In the genomic region with DNA sequence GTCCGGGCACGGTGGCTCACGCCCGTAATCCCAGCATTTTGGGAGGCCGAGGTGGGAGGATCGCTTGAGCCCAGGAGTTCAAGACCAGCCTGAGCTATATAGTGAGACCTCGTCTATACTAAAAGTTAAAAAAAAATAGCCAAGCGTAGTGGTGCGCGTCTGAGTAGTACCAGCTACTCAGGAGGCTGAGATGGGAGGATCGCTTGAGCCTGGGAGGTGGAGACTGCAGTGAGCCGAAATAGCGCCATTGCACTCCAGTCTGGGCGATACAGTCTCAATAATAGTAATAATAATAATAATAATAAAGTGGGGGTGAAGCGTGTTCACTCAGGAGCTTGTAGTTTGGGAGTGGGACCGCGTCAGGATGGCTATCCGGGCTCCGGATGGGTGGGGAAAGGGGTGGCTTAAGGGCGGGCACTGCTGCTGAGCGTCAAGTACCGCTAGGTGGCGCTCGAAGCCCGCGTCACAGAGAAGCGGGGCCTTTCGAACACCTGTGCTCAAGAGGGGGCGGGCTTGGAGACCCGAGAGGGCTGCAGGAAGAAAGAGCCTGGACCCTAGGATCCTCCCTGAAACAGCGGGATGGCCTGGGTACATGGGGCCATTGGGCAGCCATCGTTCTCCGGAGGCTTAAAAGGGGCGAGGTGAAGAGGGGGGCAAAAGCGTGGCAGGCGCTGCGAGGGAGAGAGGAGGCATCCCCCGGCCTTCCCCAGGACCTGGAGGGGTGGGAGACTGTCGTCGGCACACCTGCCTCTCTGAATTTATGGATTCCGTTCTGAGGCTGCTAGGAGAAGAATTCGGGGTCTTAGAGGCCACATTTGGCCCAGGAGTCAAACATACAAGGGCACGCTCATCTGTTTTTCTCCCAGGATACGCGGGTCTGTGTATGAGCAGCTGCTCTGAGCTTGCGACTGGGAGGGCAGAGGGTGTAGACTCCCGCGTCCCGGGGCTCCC, we compare ENCODE assay signal across 8 cellular contexts. TPM values are rescaled to one million over a fixed set of nuclear protein-coding genes. Genes with fewer than 3 reads are reported as not detected.
DNase-seq lines count a peak whose midpoint lies in the region; ATAC-seq and TF ChIP-seq lines count a peak whose summit lies in the region.

No MANE protein-coding gene starts in this region.

- H3K27me3 Mint-ChIP-seq in GM23338 (ENCODE audit: insufficient read depth, low read depth, poor library complexity) (peaks cover 87% of the 10 kb centered on the region), memory B cell (peaks cover 20% of the 10 kb centered on the region)

- H3K36me3 ChIP-seq in GM23338 (ENCODE audit: insufficient read depth): no peaks in the 10 kb centered on the region

- TF ChIP-seq CTCF in GM23338 (conservative IDR thresholded peaks at IDR 0.05; ENCODE audit: low read depth in 2 of 2): peak; percentile 85 to 96

- H3K4me2 ChIP-seq in GM23338: peak overlapping the region; percentile 90

- H3K4me1 Mint-ChIP-seq in GM23338 (peaks cover 21% of the 10 kb centered on the region), memory B cell (peaks cover 14% of the 10 kb centered on the region)

- no peak overlapping the region for H2AFZ ChIP-seq in GM23338

- 0 out of 2 replicates have a peak, but pooled peaks cover 5% of the 10 kb centered on the region for H3F3A ChIP-seq in GM23338 (replicated peaks; ENCODE audit: low read depth)

- H3K79me2 ChIP-seq in GM23338 (replicated peaks; ENCODE audit: insufficient read depth): no peaks in the 10 kb centered on the region

- peak overlapping the region; percentile 56 for H3K4me3 ChIP-seq in GM23338

- no peak overlapping the region for H3K27ac Mint-ChIP-seq in GM23338
- peak overlapping the region; percentile 17 for H3K27ac Mint-ChIP-seq in memory B cell

- H4K20me1 ChIP-seq in GM23338 (replicated peaks; ENCODE audit: insufficient read depth): peaks cover 29% of the 10 kb centered on the region

- no peak overlapping the region for H3K27ac ChIP-seq in GM23338 (ENCODE audit: low read depth)

- no peaks in the 10 kb centered on the region for H3K9me3 Mint-ChIP-seq in GM23338
- no peaks in the 10 kb centered on the region for H3K9me3 Mint-ChIP-seq in memory B cell

- H3K4me3 Mint-ChIP-seq in GM23338 (peak overlapping the region; percentile 73), memory B cell (peak overlapping the region; percentile 66)

- H3K36me3 Mint-ChIP-seq in GM23338 (ENCODE audit: low read depth): no peaks in the 10 kb centered on the region; the same call in 2 of the 3 replicates
- no peaks in the 10 kb centered on the region for H3K36me3 Mint-ChIP-seq in memory B cell

- no peaks in the 10 kb centered on the region for H3K9me2 ChIP-seq in GM23338 (ENCODE audit: insufficient read depth)

- H3K4me1 ChIP-seq in GM23338 (ENCODE audit: insufficient read depth): peaks cover 24% of the 10 kb centered on the region

- ATAC-seq in GM23338: peak; percentile 71
- peak; percentile 82 for ATAC-seq in memory B cell (ENCODE audit: low read depth)
- no peak for ATAC-seq in GM21423 (IDR thresholded peaks at IDR 0.05; ENCODE audit: unreplicated experiment)

- H3K27me3 ChIP-seq in GM23338 (ENCODE audit: insufficient read depth): peaks cover 93% of the 10 kb centered on the region

- DNase-seq in CD1c-positive myeloid dendritic cell (ENCODE audit: extremely low spot score) (peak; percentile 67), GM23338 (ENCODE audit: low spot score) (peak; percentile 96), NCI-H226 (peak; percentile 34), dedifferentiated amniotic fluid mesenchymal stem cell (ENCODE audit: extremely low spot score) (peak; percentile 27), memory B cell (ENCODE audit: low spot score in 2 of 2) (peak; percentile 72 to 78)
- peak; percentile 76 for DNase-seq in activated CD4-positive, alpha-beta T cell treated with anti-CD3 and anti-CD28 coated beads, Interleukin-2, amount 50 U/mL, for 1 hour
- DNase-seq in stimulated activated CD8-positive, alpha-beta memory T cell treated with anti-CD3 and anti-CD28 coated beads, Interleukin-4, amount 100 ng/mL, for 1 hour (ENCODE audit: low read depth in 2 of 2, low spot score in 1 of 2): peak; percentile 42 to 52

TF ChIP-seq in GM23338, 12 proteins besides CTCF, POLR2A, EP300 and RAD21 (continues in another document):
- TF ChIP-seq EZH2 (IDR thresholded peaks at IDR 0.05; ENCODE audit: low read depth, unreplicated experiment) (peak; percentile 51), ZNF114 (CRISPR knock-in tag; IDR thresholded peaks at IDR 0.05) (no peak), CREB1 (CRISPR knock-in tag; IDR thresholded peaks at IDR 0.05; ENCODE audit: low read depth) (peak; percentile 68), ZNF331 (CRISPR knock-in tag; IDR thresholded peaks at IDR 0.05; ENCODE audit: low read depth) (no peak)
- TF ChIP-seq, protein P1, sequence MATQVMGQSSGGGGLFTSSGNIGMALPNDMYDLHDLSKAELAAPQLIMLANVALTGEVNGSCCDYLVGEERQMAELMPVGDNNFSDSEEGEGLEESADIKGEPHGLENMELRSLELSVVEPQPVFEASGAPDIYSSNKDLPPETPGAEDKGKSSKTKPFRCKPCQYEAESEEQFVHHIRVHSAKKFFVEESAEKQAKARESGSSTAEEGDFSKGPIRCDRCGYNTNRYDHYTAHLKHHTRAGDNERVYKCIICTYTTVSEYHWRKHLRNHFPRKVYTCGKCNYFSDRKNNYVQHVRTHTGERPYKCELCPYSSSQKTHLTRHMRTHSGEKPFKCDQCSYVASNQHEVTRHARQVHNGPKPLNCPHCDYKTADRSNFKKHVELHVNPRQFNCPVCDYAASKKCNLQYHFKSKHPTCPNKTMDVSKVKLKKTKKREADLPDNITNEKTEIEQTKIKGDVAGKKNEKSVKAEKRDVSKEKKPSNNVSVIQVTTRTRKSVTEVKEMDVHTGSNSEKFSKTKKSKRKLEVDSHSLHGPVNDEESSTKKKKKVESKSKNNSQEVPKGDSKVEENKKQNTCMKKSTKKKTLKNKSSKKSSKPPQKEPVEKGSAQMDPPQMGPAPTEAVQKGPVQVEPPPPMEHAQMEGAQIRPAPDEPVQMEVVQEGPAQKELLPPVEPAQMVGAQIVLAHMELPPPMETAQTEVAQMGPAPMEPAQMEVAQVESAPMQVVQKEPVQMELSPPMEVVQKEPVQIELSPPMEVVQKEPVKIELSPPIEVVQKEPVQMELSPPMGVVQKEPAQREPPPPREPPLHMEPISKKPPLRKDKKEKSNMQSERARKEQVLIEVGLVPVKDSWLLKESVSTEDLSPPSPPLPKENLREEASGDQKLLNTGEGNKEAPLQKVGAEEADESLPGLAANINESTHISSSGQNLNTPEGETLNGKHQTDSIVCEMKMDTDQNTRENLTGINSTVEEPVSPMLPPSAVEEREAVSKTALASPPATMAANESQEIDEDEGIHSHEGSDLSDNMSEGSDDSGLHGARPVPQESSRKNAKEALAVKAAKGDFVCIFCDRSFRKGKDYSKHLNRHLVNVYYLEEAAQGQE (IDR thresholded peaks at IDR 0.05; ENCODE audit: unreplicated experiment): no peak

RNA-seq across cellular contexts. Expression of a gene that starts 14.5 kb away (rescaled TPM):
- total RNA-seq in GM23338 (2014; rRNA removed; shearing (Covaris generic)): not detected in 2 replicates
- polyA plus RNA-seq in GM23338 (2016; fragmentation: Nextera tagmentation; extraction: Ambion mirVana): not detected in 2 replicates

Comparison
In these comparisons a context has a peak if more than half of its experiments do, and no peak if none do; other contexts are left out.
1. DNase-seq: peak in every context shown above with its lines; median percentile 96 in GM23338; 76 in activated CD4-positive, alpha-beta T cell treated with anti-CD3 and anti-CD28 coated beads, Interleukin-2, amount 50 U/mL, for 1 hour; 75 in memory B cell; 67 in CD1c-positive myeloid dendritic cell; 47 in stimulated activated CD8-positive, alpha-beta memory T cell treated with anti-CD3 and anti-CD28 coated beads, Interleukin-4, amount 100 ng/mL, for 1 hour; 34 in NCI-H226; 27 in dedifferentiated amniotic fluid mesenchymal stem cell.